22 cellular contexts compared by ENCODE assay signal in genomic region chr12:57146092-57146491, GRCh38. TPM values are rescaled to one million over a fixed set of nuclear protein-coding genes. Genes with fewer than 3 reads are reported as not detected.
DNase-seq lines count a peak whose midpoint lies in the region; ATAC-seq and TF ChIP-seq lines count a peak whose summit lies in the region.
"Had no signal": no experiment of that assay in that cellular context is flagged by ENCODE, and none has a peak within 500 bp of the region (broad histone marks: within the 10 kb centered on the region; RNA-seq: fewer than 3 reads in every experiment).

No MANE protein-coding gene starts in this region.

- H4K20me1 ChIP-seq in osteoblast (ENCODE audit: insufficient read depth, low read length), result peaks cover 77% of the 10 kb centered on the region

- DNase-seq in heart left ventricle (no peak), left ventricle myocardium superior (no peak), dorsolateral prefrontal cortex (no peak), osteoblast (ENCODE audit: insufficient read length, low spot score, missing footprints) (peak; percentile 63), upper lobe of left lung (no peak), DMS79 (lab: John Stamatoyannopoulos, UW) (no peak), brain microvascular endothelial cell (no peak)
- DNase-seq: 8988T; activated T-cell treated with anti-CD3 and anti-CD28 coated beads for 4 hours; NCI-H1417 treated with DMSO at 0.1 percent for 48 hours; NK-92 treated with Interleukin-12 subunit alpha and Interleukin-12 subunit beta, amount 100 ng/mL, for 24 hours; SHP77 treated with DMSO at 0.1 percent for 48 hours had no signal

- H3K4me1 ChIP-seq in heart left ventricle, result peaks cover 11 to 93% (median 60%) of the 10 kb centered on the region in 12 donors
- H3K4me1 ChIP-seq in osteoblast (ENCODE audit: insufficient read depth, low read length), result peaks cover 70% of the 10 kb centered on the region
- H3K4me1 ChIP-seq in upper lobe of left lung, result peaks cover 43 to 59% (median 54%) of the 10 kb centered on the region in 4 donors

- no peak overlapping the region for H3K4me2 ChIP-seq in osteoblast (ENCODE audit: insufficient read depth, low read length)
- H3K4me2 ChIP-seq: KMS-11 had no signal

- WGBS in heart left ventricle, 4 donors, result 74 to 84% (median 81%) methylated on average over 2 of the region's 2 CpGs
- 61 to 76% methylated on average over 2 of the region's 2 CpGs for WGBS in upper lobe of left lung, 2 donors

- in situ Hi-C loops in brain microvascular endothelial cell (cut with HindIII; ENCODE audit: low pct_ligation_motif_present, low sequenced_read_pairs), result no loop called here

- peaks cover 0 to 81% (median 54%) of the 10 kb centered on the region in 9 donors for H3K36me3 ChIP-seq in heart left ventricle
- H3K36me3 ChIP-seq in osteoblast (ENCODE audit: insufficient read depth, low read length), result peaks cover 92% of the 10 kb centered on the region
- H3K36me3 ChIP-seq in upper lobe of left lung, result peaks cover 4 to 55% (median 30%) of the 10 kb centered on the region in 4 donors
- peaks cover 73% of the 10 kb centered on the region for H3K36me3 ChIP-seq in brain microvascular endothelial cell (replicated peaks)

- no peaks in the 10 kb centered on the region for H3K27me3 ChIP-seq in heart left ventricle
- no peaks in the 10 kb centered on the region for H3K27me3 ChIP-seq in dorsolateral prefrontal cortex
- H3K27me3 ChIP-seq in osteoblast (ENCODE audit: insufficient read depth, low read length), result no peaks in the 10 kb centered on the region
- H3K27me3 ChIP-seq in upper lobe of left lung, result no peaks in the 10 kb centered on the region
- no peaks in the 10 kb centered on the region for H3K27me3 ChIP-seq in brain microvascular endothelial cell (replicated peaks)
- H3K27me3 ChIP-seq: right atrium auricular region had no signal

- H3K9me3 ChIP-seq in heart left ventricle (no peaks in the 10 kb centered on the region), osteoblast (ENCODE audit: low read depth, low read length) (no peaks in the 10 kb centered on the region), upper lobe of left lung (no peaks in the 10 kb centered on the region)
- H3K9me3 ChIP-seq: right atrium auricular region had no signal

- intact Hi-C loops in heart left ventricle (cut with DNase I), result no loop called here
- intact Hi-C loops in left ventricle myocardium superior (cut with micrococcal nuclease), result no loop called here
- intact Hi-C loops in dorsolateral prefrontal cortex (cut with DNase I), result no loop called here

- TF ChIP-seq POLR2A in heart left ventricle (IDR thresholded peaks at IDR 0.05), result no peak
- TF ChIP-seq POLR2A in upper lobe of left lung (IDR thresholded peaks at IDR 0.05), result no peak

- ATAC-seq in heart left ventricle, result no peak
- no peak for ATAC-seq in left ventricle myocardium superior
- no peak for ATAC-seq in upper lobe of left lung (ENCODE audit: low FRiP score in 2 of 2)
- ATAC-seq in GM18858 (IDR thresholded peaks at IDR 0.05; ENCODE audit: unreplicated experiment), result no peak
- ATAC-seq: activated naive CD4-positive, alpha-beta T cell treated with anti-CD3 and anti-CD28 coated beads, Interleukin-2, amount 50 U/mL, for 72 hours; stimulated activated effector memory CD8-positive, alpha-beta T cell treated with anti-CD3 and anti-CD28 coated beads, Interleukin-12 subunit alpha, Interleukin-12 subunit beta, amount 100 ng/mL, for 72 hours had no signal

- no peak overlapping the region for H2AFZ ChIP-seq in osteoblast (ENCODE audit: low read length)

- TF ChIP-seq CTCF in heart left ventricle (IDR thresholded peaks at IDR 0.05) (no peak), dorsolateral prefrontal cortex (IDR thresholded peaks at IDR 0.05 in 54 of 56, conservative IDR thresholded peaks at IDR 0.05 in 2 of 56; ENCODE audit: low read depth in 1 of 56, partially characterized antibody in 56 of 56) (no peak), osteoblast (IDR thresholded peaks at IDR 0.05; ENCODE audit: extremely low read depth, low read depth, low read length) (no peak), upper lobe of left lung (IDR thresholded peaks at IDR 0.05) (no peak), brain microvascular endothelial cell (IDR thresholded peaks at IDR 0.05; ENCODE audit: low read depth, low read length, missing control alignments) (no peak)

- no peak for TF ChIP-seq EP300 in upper lobe of left lung (IDR thresholded peaks at IDR 0.05)

- H3K4me3 ChIP-seq in heart left ventricle (no peak overlapping the region), dorsolateral prefrontal cortex (peak overlapping the region in 2 of 59 donors; percentile 6 to 10), osteoblast (ENCODE audit: insufficient read depth, low read length) (no peak overlapping the region), upper lobe of left lung (no peak overlapping the region), brain microvascular endothelial cell (ENCODE audit: low read depth, low read length) (no peak overlapping the region)
- H3K4me3 ChIP-seq: right atrium auricular region had no signal

- H3K27ac ChIP-seq in heart left ventricle (peak overlapping the region in 9 of 12 donors; percentile 22 to 95 (median 84)), dorsolateral prefrontal cortex (peak overlapping the region in 55 of 59 donors; percentile 22 to 91 (median 72)), osteoblast (ENCODE audit: low read depth, low read length) (peak overlapping the region; percentile 85), upper lobe of left lung (peak overlapping the region; percentile 40 to 82 (median 63)), brain microvascular endothelial cell (no peak overlapping the region)
- H3K27ac ChIP-seq: epithelial cell of prostate, KMS-11 had no signal

- H3K79me2 ChIP-seq in osteoblast (ENCODE audit: insufficient read depth, low read length), result peaks cover 91% of the 10 kb centered on the region

RNA-seq across cellular contexts. Expression of gene LRP1-AS, which starts 1.3 kb away (rescaled TPM):
- not detected for total RNA-seq in heart left ventricle
- not detected for polyA plus RNA-seq in heart left ventricle
- total RNA-seq in left ventricle myocardium superior, result not detected
- total RNA-seq in dorsolateral prefrontal cortex, result under 1 TPM in 2 of 120 experiments, not detected in 118; 0.76 to 0.81 TPM
- total RNA-seq in osteoblast, result not detected in 2 replicates
- total RNA-seq in upper lobe of left lung, result not detected
- total RNA-seq: activated naive CD4-positive, alpha-beta T cell treated with anti-CD3 and anti-CD28 coated beads, Interleukin-2, amount 50 U/mL, for 72 hours; G401; lower leg skin; right atrium auricular region; T-helper 2 cell treated with Interferon-gamma antibody and Interleukin-4, amounts not matched to agents 100 ng/mL and 5 ng/mL, for 36 hours had no signal
- polyA plus RNA-seq: neural cell had no signal

RNA-seq across cellular contexts. Expression of gene LRP1, which starts 17.8 kb away (rescaled TPM):
- total RNA-seq in heart left ventricle, result 100 to 1,000 TPM in 4 of 9 donors, 10 to 100 TPM in 5; 51.5 to 316 (median 71.1) TPM
- 10 to 100 TPM; 23.0 to 31.5 TPM for polyA plus RNA-seq in heart left ventricle
- 108 TPM for total RNA-seq in left ventricle myocardium superior
- 100 to 1,000 TPM; 152 to 428 (median 234) TPM for total RNA-seq in dorsolateral prefrontal cortex
- total RNA-seq in osteoblast, result 744 and 789 TPM in 2 replicates
- total RNA-seq in upper lobe of left lung, result 100 to 1,000 TPM; 137 to 504 (median 308) TPM

RNA-seq across cellular contexts. Expression of gene STAT6, which starts 34.9 kb away (rescaled TPM):
- total RNA-seq in heart left ventricle (10 to 100 TPM; 31.6 to 87.7 (median 37.6) TPM), left ventricle myocardium superior (46.1 TPM), dorsolateral prefrontal cortex (10 to 100 TPM; 30.1 to 85.6 (median 49.8) TPM), osteoblast (149 and 167 TPM in 2 replicates), upper lobe of left lung (100 to 1,000 TPM; 123 to 605 (median 251) TPM)
- 10 to 100 TPM; 39.6 to 41.0 TPM for polyA plus RNA-seq in heart left ventricle
- polyA plus RNA-seq: neural cell had no signal

RNA-seq across cellular contexts. Expression of gene NAB2, which starts 57.2 kb away (rescaled TPM):
- total RNA-seq in heart left ventricle, result 10 to 100 TPM in 8 of 9 donors, 1 to 10 TPM in 1; 8.7 to 20.3 (median 11.8) TPM
- polyA plus RNA-seq in heart left ventricle, result 10 to 100 TPM; 10.7 to 30.1 TPM
- total RNA-seq in left ventricle myocardium superior, result 10.9 TPM
- 10 to 100 TPM; 15.3 to 64.0 (median 32.6) TPM for total RNA-seq in dorsolateral prefrontal cortex
- 53.6 and 70.9 TPM in 2 replicates for total RNA-seq in osteoblast
- 10 to 100 TPM; 18.1 to 64.9 (median 31.5) TPM for total RNA-seq in upper lobe of left lung
